11 cellular contexts compared by ENCODE assay signal in genomic region chr6:43242908-43243648, GRCh38. TPM values are rescaled to one million over a fixed set of nuclear protein-coding genes. Genes with fewer than 3 reads are reported as not detected.
A peak's percentile ranks its signal among the peaks of the same experiment; 100 is the strongest.
DNase-seq lines count a peak whose midpoint lies in the region; FAIRE-seq and TF ChIP-seq lines count a peak whose summit lies in the region.
"Had no signal": no experiment of that assay in that cellular context is flagged by ENCODE, and none has a peak within 500 bp of the region (broad histone marks: within the 10 kb centered on the region; RNA-seq: fewer than 3 reads in every experiment).

Gene TTBK1, plus strand, starts transcription at chr6:43243481. Its CDS starts 3,180 bp downstream, at chr6:43246661.

- H3K27ac ChIP-seq in SJCRH30: no peak within 1 kb of the TSS
- H3K27ac ChIP-seq: gastrocnemius medialis, tibial nerve had no signal

- peak; percentile 65 for DNase-seq in D721Med (ENCODE audit: insufficient read length, low spot score)
- peak in 2 of 3 experiments; percentile 61 to 76 for DNase-seq in NCI-H1417 (lab: John Stamatoyannopoulos, UW)
- peak; percentile 33 for DNase-seq in activated naive CD4-positive, alpha-beta T cell treated with anti-CD3 and anti-CD28 coated beads, Interleukin-2, amount 50 U/mL, for 16 hours
- DNase-seq in midbrain (lab: John Stamatoyannopoulos, UW): peak; percentile 18
- no peak for DNase-seq in SJCRH30
- DNase-seq in SHP77 (lab: John Stamatoyannopoulos, UW): no peak
- DNase-seq in activated CD4-positive, CD25-positive, alpha-beta regulatory T cell treated with anti-CD3 and anti-CD28 coated beads, Interleukin-2, amount 50 U/mL, for 72 hours: no peak
- DNase-seq: gastrocnemius medialis had no signal

- peaks cover 5% of the 10 kb centered on the region for H3K27me3 ChIP-seq in SJCRH30

- TF ChIP-seq CTCF in D721Med (IDR thresholded peaks at IDR 0.05; ENCODE audit: insufficient read depth, missing control alignments): no peak

- FAIRE-seq in D721Med (lab: Jason Lieb, UNC): no peak
- FAIRE-seq: G401.6, RCC 7860 had no signal

- no peaks in the 10 kb centered on the region for H3K9me3 ChIP-seq in SJCRH30 (replicated peaks)

- H3K36me3 ChIP-seq in SJCRH30: no peaks in the 10 kb centered on the region
- H3K36me3 ChIP-seq: gastrocnemius medialis, tibial nerve had no signal

- no peak within 1 kb of the TSS for H3K4me3 ChIP-seq in SJCRH30
- H3K4me3 ChIP-seq: gastrocnemius medialis, tibial nerve had no signal

- no peaks in the 10 kb centered on the region for H3K4me1 ChIP-seq in SJCRH30

RNA-seq across cellular contexts. Expression of gene TTBK1, which starts in this region (rescaled TPM):
- total RNA-seq in SJCRH30 (2014; rRNA removed; shearing (Covaris generic)): not detected in 2 replicates
- total RNA-seq: tibial nerve had no signal

Comparison
In these comparisons a context has a peak if more than half of its experiments do, and no peak if none do; other contexts are left out.
1. DNase-seq: peak in D721Med (single experiment), NCI-H1417 (2 of 3), activated naive CD4-positive, alpha-beta T cell treated with anti-CD3 and anti-CD28 coated beads, Interleukin-2, amount 50 U/mL, for 16 hours (single experiment) and midbrain (single experiment); none in SJCRH30 (0 of 2), SHP77 (0 of 2) and activated CD4-positive, CD25-positive, alpha-beta regulatory T cell treated with anti-CD3 and anti-CD28 coated beads, Interleukin-2, amount 50 U/mL, for 72 hours (single experiment).